25 cellular contexts compared by ENCODE assay signal in the genomic region with DNA sequence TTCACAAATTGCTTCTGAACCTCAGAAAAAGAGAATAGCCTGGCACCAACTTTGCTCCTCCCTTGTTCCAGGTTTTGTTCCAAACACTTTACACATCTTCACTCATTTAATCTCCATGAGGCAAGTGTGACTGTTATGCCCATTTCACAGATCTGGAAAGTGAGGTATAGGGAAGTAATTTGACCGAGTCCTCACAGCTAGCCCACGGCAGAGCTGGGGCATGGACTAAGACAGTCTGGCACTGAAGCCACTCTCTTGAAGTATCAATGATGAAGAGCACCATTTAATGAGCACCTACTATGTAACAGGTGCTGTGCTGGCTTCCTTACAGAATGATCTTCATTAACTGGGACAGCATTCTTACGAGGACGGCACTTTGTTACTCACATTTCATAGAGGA. TPM values are rescaled to one million over a fixed set of nuclear protein-coding genes. Genes with fewer than 3 reads are reported as not detected.
"Had no signal": no experiment of that assay in that cellular context is flagged by ENCODE, and none has a peak within 500 bp of the region (broad histone marks: within the 10 kb centered on the region; RNA-seq: fewer than 3 reads in every experiment).

No MANE protein-coding gene starts in this region.

- H3K79me2 ChIP-seq: hepatocyte had no signal

- DNase-seq: islet precursor cell; left ventricle myocardium inferior; mesendoderm; naive B cell; natural killer cell; nephron progenitor cell; ovary; retina; right cardiac atrium; sigmoid colon; small intestine; spleen; stimulated activated CD4-positive, alpha-beta T cell treated with anti-CD3 and anti-CD28 coated beads, Interleukin-4, amount 100 ng/mL, for 24 hours; stimulated activated naive CD4-positive, alpha-beta T cell; tibial artery; trophoblast cell; uterus had no signal

- H3K4me3 Mint-ChIP-seq: mesothelial cell of epicardium; naive B cell; natural killer cell; nephron progenitor cell; stimulated activated effector memory CD8-positive, alpha-beta T cell treated with anti-CD3 and anti-CD28 coated beads, Interleukin-12 subunit alpha, Interleukin-12 subunit beta, amount 100 ng/mL, for 72 hours; stimulated activated naive CD8-positive, alpha-beta T cell treated with anti-CD3 and anti-CD28 coated beads, Interleukin-15, Interleukin-2, amounts not matched to agents 100 ng/mL and 50 ng/mL, for 24 hours had no signal

- H3K27me3 ChIP-seq: ovary, uterus had no signal

- H3K27ac ChIP-seq: hepatocyte, left ventricle myocardium inferior, ovary, prostate gland, sigmoid colon, spleen, suprapubic skin, thoracic aorta, tibial artery, uterus had no signal

- H3K36me3 ChIP-seq: left ventricle myocardium inferior, ovary, prostate gland, sigmoid colon, spleen, suprapubic skin, thoracic aorta, tibial artery, uterus had no signal

- H3K9me3 Mint-ChIP-seq: mesothelial cell of epicardium; naive B cell; natural killer cell; nephron progenitor cell; stimulated activated effector memory CD8-positive, alpha-beta T cell treated with anti-CD3 and anti-CD28 coated beads, Interleukin-12 subunit alpha, Interleukin-12 subunit beta, amount 100 ng/mL, for 72 hours; stimulated activated naive CD8-positive, alpha-beta T cell treated with anti-CD3 and anti-CD28 coated beads, Interleukin-15, Interleukin-2, amounts not matched to agents 100 ng/mL and 50 ng/mL, for 24 hours had no signal

- H2AFZ ChIP-seq: hepatocyte had no signal

- FAIRE-seq: small intestine had no signal

- H3K36me3 Mint-ChIP-seq: mesothelial cell of epicardium; naive B cell; natural killer cell; stimulated activated effector memory CD8-positive, alpha-beta T cell treated with anti-CD3 and anti-CD28 coated beads, Interleukin-12 subunit alpha, Interleukin-12 subunit beta, amount 100 ng/mL, for 72 hours had no signal

- ATAC-seq: natural killer cell; right cardiac atrium; stimulated activated effector memory CD8-positive, alpha-beta T cell treated with anti-CD3 and anti-CD28 coated beads, Interleukin-12 subunit alpha, Interleukin-12 subunit beta, amount 100 ng/mL, for 72 hours had no signal

- H3K27ac Mint-ChIP-seq: mesothelial cell of epicardium; natural killer cell; nephron progenitor cell; stimulated activated effector memory CD8-positive, alpha-beta T cell treated with anti-CD3 and anti-CD28 coated beads, Interleukin-12 subunit alpha, Interleukin-12 subunit beta, amount 100 ng/mL, for 72 hours; stimulated activated naive CD8-positive, alpha-beta T cell treated with anti-CD3 and anti-CD28 coated beads, Interleukin-15, Interleukin-2, amounts not matched to agents 100 ng/mL and 50 ng/mL, for 24 hours had no signal

- H3K4me1 ChIP-seq: left ventricle myocardium inferior, prostate gland, sigmoid colon, suprapubic skin, tibial artery, uterus had no signal

- H3K9me3 ChIP-seq: left ventricle myocardium inferior, ovary, prostate gland, sigmoid colon, spleen, suprapubic skin, thoracic aorta, tibial artery, uterus had no signal

- H3K4me1 Mint-ChIP-seq: naive B cell, natural killer cell had no signal

- H3K4me2 ChIP-seq: hepatocyte had no signal

- H3K4me3 ChIP-seq: hepatocyte, left ventricle myocardium inferior, lung, ovary, prostate gland, sigmoid colon, spleen, suprapubic skin, thoracic aorta, tibial artery, uterus had no signal

RNA-seq across cellular contexts. Expression of gene C1QB, which starts 19.0 kb away (rescaled TPM):
- total RNA-seq: mesothelial cell of epicardium had no signal

RNA-seq across cellular contexts. Expression of gene C1QC, which starts 28.6 kb away (rescaled TPM):
- total RNA-seq: mesothelial cell of epicardium had no signal

RNA-seq across cellular contexts. Expression of gene C1QA, which starts 35.6 kb away (rescaled TPM):
- total RNA-seq: mesothelial cell of epicardium had no signal
